10 cellular contexts compared by ENCODE assay signal in genomic region chr11:6388747-6389146, GRCh38. TPM values are rescaled to one million over a fixed set of nuclear protein-coding genes. Genes with fewer than 3 reads are reported as not detected.
DNase-seq lines count a peak whose midpoint lies in the region; ATAC-seq, FAIRE-seq and TF ChIP-seq lines count a peak whose summit lies in the region.
"Had no signal": no experiment of that assay in that cellular context is flagged by ENCODE, and none has a peak within 500 bp of the region (broad histone marks: within the 10 kb centered on the region; RNA-seq: fewer than 3 reads in every experiment).

No MANE protein-coding gene starts in this region.

- no peak for FAIRE-seq in A549 (lab: Jason Lieb, UNC)

- H3K4me1 Mint-ChIP-seq in nephron progenitor cell, result peaks cover 28% of the 10 kb centered on the region

- DNase-seq in A549 (ENCODE audit: low read depth in 1 of 2, low spot score in 1 of 2) (no peak), colonic mucosa (no peak), nephron progenitor cell (no peak), NCI-H2171 treated with DMSO at 0.1 percent for 48 hours (lab: John Stamatoyannopoulos, UW) (no peak), NCI-H2029 (lab: John Stamatoyannopoulos, UW) (no peak)
- DNase-seq in stimulated activated CD4-positive, alpha-beta T cell treated with anti-CD3 and anti-CD28 coated beads, Interleukin-2, amount 100 ng/mL, for 48 hours, result no peak
- DNase-seq: NCI-H82; stimulated activated CD8-positive, alpha-beta memory T cell treated with anti-CD3 and anti-CD28 coated beads, Interleukin-4, amount 100 ng/mL, for 48 hours had no signal

- WGBS in A549 (ENCODE audit: missing lambda C conversion rate), result 90% methylated on average over 1 of the region's 1 CpG

- intact Hi-C loops in colonic mucosa (cut with DNase I), result loop anchor here (10.0 kb wide), 1 partner anchor 296 kb away; the partner anchor contains the start of gene MRPL17

- no peaks in the 10 kb centered on the region for H3K9me3 ChIP-seq in A549
- H3K9me3 ChIP-seq in DOHH2 (ENCODE audit: control insufficient read depth, insufficient read depth, low read length), result no peaks in the 10 kb centered on the region
- no peaks in the 10 kb centered on the region for H3K9me3 ChIP-seq in colonic mucosa

- H3K27ac Mint-ChIP-seq in nephron progenitor cell, result no peak overlapping the region

- peak overlapping the region; percentile 77 to 87 for H3K27ac ChIP-seq in A549
- no peak overlapping the region for H3K27ac ChIP-seq in DOHH2 (ENCODE audit: low read depth, low read length)
- peak overlapping the region; percentile 43 for H3K27ac ChIP-seq in colonic mucosa

- no peak for TF ChIP-seq CTCF in A549 (IDR thresholded peaks at IDR 0.05)
- TF ChIP-seq CTCF in DOHH2 (IDR thresholded peaks at IDR 0.05; ENCODE audit: low read depth, low read length, poor library complexity, severe bottlenecking), result no peak
- TF ChIP-seq CTCF in colonic mucosa (IDR thresholded peaks at IDR 0.05), result no peak
- TF ChIP-seq CTCF in nephron progenitor cell (IDR thresholded peaks at IDR 0.05), result no peak

- peak overlapping the region; percentile 92 for H3K4me3 Mint-ChIP-seq in nephron progenitor cell

- H3K27me3 ChIP-seq in DOHH2 (ENCODE audit: control insufficient read depth, low read length) (no peaks in the 10 kb centered on the region), colonic mucosa (no peaks in the 10 kb centered on the region)

- H3K79me2 ChIP-seq in DOHH2 (ENCODE audit: control insufficient read depth, low read length), result no peaks in the 10 kb centered on the region

- peaks cover 7% of the 10 kb centered on the region for H3K27me3 Mint-ChIP-seq in nephron progenitor cell (ENCODE audit: low read depth, poor library complexity)

- no peaks in the 10 kb centered on the region for H3K36me3 ChIP-seq in DOHH2 (ENCODE audit: control insufficient read depth, low read length)
- H3K36me3 ChIP-seq in colonic mucosa, result no peaks in the 10 kb centered on the region

- ATAC-seq in A549 (no peak), HG02610 (IDR thresholded peaks at IDR 0.05; ENCODE audit: unreplicated experiment) (no peak)

- peak overlapping the region in 1 of 2 donors; percentile 84 for H3K9ac ChIP-seq in colonic mucosa (ENCODE audit: low read depth in 2 of 2, low read length in 2 of 2)

- TF ChIP-seq RAD21 in A549 (conservative IDR thresholded peaks at IDR 0.05 in 1 of 2, IDR thresholded peaks at IDR 0.05 in 1 of 2), result no peak

- peaks cover 5% of the 10 kb centered on the region for H3K36me3 Mint-ChIP-seq in nephron progenitor cell (ENCODE audit: low read depth)

- no peaks in the 10 kb centered on the region for H3K9me3 Mint-ChIP-seq in nephron progenitor cell

- no peaks in the 10 kb centered on the region; the same call in 1 of the 2 replicates for H3F3A ChIP-seq in DOHH2 (ENCODE audit: control insufficient read depth, insufficient read depth)

- CTCF ChIA-PET in A549 (lab: Yijun Ruan, JAX), result interaction anchor here (1.2 to 3.7 kb wide), 4 partner anchors 10 to 317 kb away, joined by 3 to 45 read pairs (median 14); no protein-coding TSS in a partner anchor

- H3K4me1 ChIP-seq in A549 (peaks cover 32% of the 10 kb centered on the region), DOHH2 (ENCODE audit: control insufficient read depth, low read length) (peaks cover 20% of the 10 kb centered on the region), colonic mucosa (peaks cover 4% of the 10 kb centered on the region)

- H4K20me1 ChIP-seq in DOHH2 (ENCODE audit: control insufficient read depth, insufficient read depth, low read depth, low read length), result no peaks in the 10 kb centered on the region

- no peak for TF ChIP-seq EP300 in A549 (IDR thresholded peaks at IDR 0.05)

- H3K4me3 ChIP-seq in A549, result no peak overlapping the region
- no peak overlapping the region for H3K4me3 ChIP-seq in DOHH2 (ENCODE audit: low read length)
- no peak overlapping the region for H3K4me3 ChIP-seq in colonic mucosa

- TF ChIP-seq POLR2A in A549 (IDR thresholded peaks at IDR 0.05; ENCODE audit: low read length), result no peak

- POLR2A ChIA-PET in A549 (lab: Yijun Ruan, JAX), result interaction anchor here (1.7 to 4.3 kb wide), 3 partner anchors 31 to 295 kb away, joined by 5 to 26 read pairs (median 13); partner anchors contain the start of genes APBB1, ARFIP2, MRPL17 and TIMM10B

- H3K9me2 ChIP-seq in DOHH2 (replicated peaks; ENCODE audit: control insufficient read depth, low read length), result no peaks in the 10 kb centered on the region

- H3K4me2 ChIP-seq in A549, result peak overlapping the region; percentile 82
- H3K4me2 ChIP-seq in DOHH2 (ENCODE audit: low read length), result peak overlapping the region; percentile 91; the same call in 1 of the 2 replicates

TF ChIP-seq in A549, 52 proteins besides CTCF, POLR2A, EP300 and RAD21 (continues in another document):
- TF ChIP-seq ZFP36 (IDR thresholded peaks at IDR 0.05; ENCODE audit: borderline replicate concordance, partially characterized antibody) (no peak), MAX (IDR thresholded peaks at IDR 0.05) (no peak), CBX2 (IDR thresholded peaks at IDR 0.05; ENCODE audit: borderline replicate concordance, low read depth) (no peak), NPAS2 (CRISPR knock-in tag; IDR thresholded peaks at IDR 0.05; ENCODE audit: borderline replicate concordance) (no peak), ZNF302 (CRISPR knock-in tag; IDR thresholded peaks at IDR 0.05) (no peak), USF2 (IDR thresholded peaks at IDR 0.05) (no peak), EHMT2 (IDR thresholded peaks at IDR 0.05; ENCODE audit: low read depth) (no peak), JUNB (IDR thresholded peaks at IDR 0.05) (no peak), JUN (IDR thresholded peaks at IDR 0.05) (no peak), HDAC2 (IDR thresholded peaks at IDR 0.05) (no peak), PHF8 (IDR thresholded peaks at IDR 0.05; ENCODE audit: borderline replicate concordance, low read depth) (no peak), HOXA7 (CRISPR knock-in tag; IDR thresholded peaks at IDR 0.05) (no peak), ELK1 (IDR thresholded peaks at IDR 0.05; ENCODE audit: low read depth, low read length) (no peak)

RNA-seq across cellular contexts. Expression of gene SMPD1, which starts 1.5 kb away (rescaled TPM):
- polyA plus RNA-seq in A549 (2011; rRNA removed) (5.1 and 5.5 TPM in 2 replicates), A549 (2017; fragmentation: RNase III; extraction: RNeasy Plus Mini Kit Qiagen cat#74134 plus additional on column Dnase treatment) (5.7 to 6.8 TPM (median 6.5 TPM) in 3 replicates)
- polyA plus RNA-seq in A549 (2012; cell fraction: cytosol; rRNA removed), result 5.2 and 6.7 TPM in 2 replicates
- 9.4 and 10.6 TPM in 2 replicates for polyA plus RNA-seq in A549 (2012; cell fraction: nucleus; rRNA removed)
- polyA minus RNA-seq in A549 (2011; rRNA and poly(A)+ RNA removed), result 7.1 and 8.0 TPM in 2 replicates
- total RNA-seq in colonic mucosa, result 10 to 100 TPM; 49.3 to 57.1 TPM

RNA-seq across cellular contexts. Expression of gene APBB1, which starts 30.1 kb away (rescaled TPM):
- 13.6 and 17.2 TPM in 2 replicates for polyA plus RNA-seq in A549 (2011; rRNA removed)
- 16.9 and 19.0 TPM in 2 replicates for polyA plus RNA-seq in A549 (2012; cell fraction: cytosol; rRNA removed)
- 25.6 and 26.3 TPM in 2 replicates for polyA plus RNA-seq in A549 (2012; cell fraction: nucleus; rRNA removed)
- polyA plus RNA-seq in A549 (2017; fragmentation: RNase III; extraction: RNeasy Plus Mini Kit Qiagen cat#74134 plus additional on column Dnase treatment), result 14.4 to 18.5 TPM (median 16.4 TPM) in 3 replicates
- 31.3 and 32.8 TPM in 2 replicates for polyA minus RNA-seq in A549 (2011; rRNA and poly(A)+ RNA removed)
- total RNA-seq in colonic mucosa, result 10 to 100 TPM in 1 of 2 donors, 1 to 10 TPM in 1; 6.6 to 10.2 TPM

RNA-seq across cellular contexts. Expression of gene HPX, which starts 52.0 kb away (rescaled TPM):
- polyA plus RNA-seq in A549 (2011; rRNA removed) (0.66 and 1.5 TPM in 2 replicates), A549 (2017; fragmentation: RNase III; extraction: RNeasy Plus Mini Kit Qiagen cat#74134 plus additional on column Dnase treatment) (0.35 to 0.70 TPM (median 0.57 TPM) in 3 replicates)
- 0.36 and 0.44 TPM in 2 replicates for polyA plus RNA-seq in A549 (2012; cell fraction: cytosol; rRNA removed)
- polyA plus RNA-seq in A549 (2012; cell fraction: nucleus; rRNA removed), result 3.1 and 5.6 TPM in 2 replicates
- 2.3 and 2.6 TPM in 2 replicates for polyA minus RNA-seq in A549 (2011; rRNA and poly(A)+ RNA removed)
- 1 to 10 TPM; 1.8 to 5.3 TPM for total RNA-seq in colonic mucosa
